Comparison of ENCODE assay signal across 1 cellular context in genomic region chr1:155295942-155296267, GRCh38.
TF ChIP-seq lines count a peak whose summit lies in the region.

No MANE protein-coding gene starts in this region.

TF ChIP-seq in WTC11, 78 proteins besides CTCF, POLR2A, EP300 and RAD21 (continued from another document):
- TF ChIP-seq ATF6 (CRISPR knock-in tag; IDR thresholded peaks at IDR 0.05) = no peak
- no peak for TF ChIP-seq ZNF232 (CRISPR knock-in tag; IDR thresholded peaks at IDR 0.05)
